In genomic region chr11:76087749-76088148, GRCh38 we compare ENCODE assay signal across 1 cellular context.
TF ChIP-seq lines count a peak whose summit lies in the region.

No MANE protein-coding gene starts in this region.

TF ChIP-seq in GM23338, 12 proteins besides CTCF, POLR2A, EP300 and RAD21 (continued from another document):
- TF ChIP-seq REST (IDR thresholded peaks at IDR 0.05; ENCODE audit: unreplicated experiment) (no peak), EZH2phosphoT487 (IDR thresholded peaks at IDR 0.05; ENCODE audit: unreplicated experiment) (no peak), ETS1 (IDR thresholded peaks at IDR 0.05) (no peak), JUNB (IDR thresholded peaks at IDR 0.05; ENCODE audit: unreplicated experiment) (no peak)
